In the genomic region with DNA sequence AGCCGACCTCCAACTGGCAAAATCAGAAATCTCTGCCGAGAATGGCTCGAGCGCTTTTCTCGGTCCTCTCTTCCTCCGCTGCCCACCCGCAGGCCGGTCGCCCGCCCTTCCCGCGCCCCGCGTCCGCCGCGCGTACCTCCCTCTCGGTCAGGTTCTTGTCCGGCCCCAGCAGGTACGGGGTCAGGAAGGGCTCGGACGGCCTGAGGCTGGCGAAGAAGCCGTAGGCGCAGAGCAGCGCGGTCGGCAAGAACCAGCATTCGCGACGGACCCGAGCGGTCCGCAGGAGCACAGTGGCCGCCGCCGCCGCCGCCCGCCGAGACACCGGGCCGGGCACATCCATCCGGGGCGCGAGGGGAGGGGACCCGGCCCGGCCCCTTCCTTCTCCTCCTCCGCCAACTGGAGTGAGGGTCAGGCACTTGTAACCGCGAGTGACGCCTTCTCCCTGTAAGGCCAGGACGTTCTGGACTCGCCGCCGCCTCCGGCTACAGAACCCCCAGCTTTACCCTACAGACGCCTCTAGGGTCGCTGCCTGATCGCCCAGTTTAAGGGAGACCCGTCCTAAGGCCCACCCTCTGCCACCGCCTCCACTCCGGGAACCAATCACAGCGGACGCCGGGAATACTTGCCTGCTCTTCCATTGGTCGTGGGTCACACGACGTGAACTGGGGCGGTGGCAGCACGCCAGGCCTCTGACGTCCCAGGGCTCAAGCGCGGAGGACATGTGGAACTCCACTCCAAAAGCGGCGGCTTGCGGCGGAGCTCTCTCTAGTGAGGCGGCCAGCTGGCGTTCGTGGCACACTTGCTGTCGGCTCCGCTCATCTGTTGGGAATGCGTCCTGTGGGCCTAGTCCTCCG, we compare ENCODE assay signal across 8 cellular contexts. TPM values are rescaled to one million over a fixed set of nuclear protein-coding genes. Genes with fewer than 3 reads are reported as not detected.
DNase-seq lines count a peak whose midpoint lies in the region; ATAC-seq and TF ChIP-seq lines count a peak whose summit lies in the region.

A gene with protein sequence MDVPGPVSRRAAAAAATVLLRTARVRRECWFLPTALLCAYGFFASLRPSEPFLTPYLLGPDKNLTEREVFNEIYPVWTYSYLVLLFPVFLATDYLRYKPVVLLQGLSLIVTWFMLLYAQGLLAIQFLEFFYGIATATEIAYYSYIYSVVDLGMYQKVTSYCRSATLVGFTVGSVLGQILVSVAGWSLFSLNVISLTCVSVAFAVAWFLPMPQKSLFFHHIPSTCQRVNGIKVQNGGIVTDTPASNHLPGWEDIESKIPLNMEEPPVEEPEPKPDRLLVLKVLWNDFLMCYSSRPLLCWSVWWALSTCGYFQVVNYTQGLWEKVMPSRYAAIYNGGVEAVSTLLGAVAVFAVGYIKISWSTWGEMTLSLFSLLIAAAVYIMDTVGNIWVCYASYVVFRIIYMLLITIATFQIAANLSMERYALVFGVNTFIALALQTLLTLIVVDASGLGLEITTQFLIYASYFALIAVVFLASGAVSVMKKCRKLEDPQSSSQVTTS (minus strand): TSS at position 518 of the 854 bp plus-strand sequence. CDS start 178 bp downstream, at position 340.

- peak; percentile 96 for ATAC-seq in effector memory CD8-positive, alpha-beta T cell (replicated peaks)

- peaks cover 5% of the 10 kb centered on the region for H3K36me3 Mint-ChIP-seq in effector memory CD8-positive, alpha-beta T cell (ENCODE audit: insufficient read depth)

- H3K27ac Mint-ChIP-seq in effector memory CD8-positive, alpha-beta T cell, result peak within 1 kb of the TSS; percentile 88 to 92

- peak; percentile 17 for TF ChIP-seq CTCF in GM20000 (IDR thresholded peaks at IDR 0.05; ENCODE audit: extremely low read depth, missing control alignments)

- peaks cover 0 to 8% of the 10 kb centered on the region in 2 donors for H3K27me3 Mint-ChIP-seq in effector memory CD8-positive, alpha-beta T cell

- peak within 1 kb of the TSS; percentile 85 to 89 for H3K4me3 Mint-ChIP-seq in effector memory CD8-positive, alpha-beta T cell

- H3K4me1 Mint-ChIP-seq in effector memory CD8-positive, alpha-beta T cell (ENCODE audit: low read depth in 2 of 2), result peaks cover 22 to 28% of the 10 kb centered on the region in 2 donors

- DNase-seq in COR-L47 (lab: John Stamatoyannopoulos, UW) (peak; percentile 99), GM20000 (ENCODE audit: low spot score) (peak; percentile 97), HT-29 (ENCODE audit: low spot score) (peak; percentile 99), medulla oblongata (ENCODE audit: extremely low spot score) (peak; percentile 100)
- peak; percentile 84 for DNase-seq in NK-92 treated with Interleukin-12 subunit alpha and Interleukin-12 subunit beta, amount 100 ng/mL, for 24 hours (lab: John Stamatoyannopoulos, UW)
- peak; percentile 86 to 89 for DNase-seq in activated CD8-positive, alpha-beta memory T cell treated with anti-CD3 and anti-CD28 coated beads for 4 hours (ENCODE audit: low read depth in 2 of 2)
- peak; percentile 87 to 90 (median 88) for DNase-seq in effector memory CD8-positive, alpha-beta T cell
- DNase-seq in stimulated activated CD8-positive, alpha-beta memory T cell treated with anti-CD3 and anti-CD28 coated beads, Interleukin-12 subunit alpha, Interleukin-12 subunit beta, amount 100 ng/mL, for 1 hour (ENCODE audit: low read depth), result peak; percentile 89

- H3K9me3 Mint-ChIP-seq in effector memory CD8-positive, alpha-beta T cell, result no peaks in the 10 kb centered on the region

RNA-seq across cellular contexts. Expression of the gene that starts here (rescaled TPM):
- 15.6 and 16.8 TPM in 2 replicates for total RNA-seq in HT-29 (2014; rRNA removed; shearing (Covaris generic))

Comparison
In these comparisons a context has a peak if more than half of its experiments do, and no peak if none do; other contexts are left out.
1. Peak in every context shown above with its lines: DNase-seq and ATAC-seq.